In the genomic region with DNA sequence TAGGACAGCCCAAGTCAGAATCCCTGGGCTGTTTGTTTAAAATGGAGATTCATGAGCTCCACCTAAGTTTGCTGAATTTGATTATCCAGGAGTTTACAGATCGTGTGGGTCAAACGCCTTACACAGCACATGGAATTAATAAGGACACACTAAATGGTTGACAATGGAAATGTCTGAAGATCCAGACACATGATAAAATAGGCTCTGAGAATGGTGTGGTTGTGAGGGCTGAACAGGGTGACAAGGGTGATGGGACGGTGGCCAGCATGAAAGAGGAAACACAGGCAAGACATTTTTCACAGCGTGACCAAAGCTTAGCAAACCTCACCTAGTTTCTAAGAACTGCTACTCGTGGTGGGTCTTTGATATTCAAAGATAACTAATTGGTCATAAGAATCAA, we compare ENCODE assay signal across 13 cellular contexts. TPM values are rescaled to one million over a fixed set of nuclear protein-coding genes. Genes with fewer than 3 reads are reported as not detected.
"Had no signal": no experiment of that assay in that cellular context is flagged by ENCODE, and none has a peak within 500 bp of the region (broad histone marks: within the 10 kb centered on the region; RNA-seq: fewer than 3 reads in every experiment).

No MANE protein-coding gene starts in this region.

- H3K4me3 Mint-ChIP-seq: activated naive CD8-positive, alpha-beta T cell treated with anti-CD3 and anti-CD28 coated beads, Interleukin-2, amount 10 ng/mL, durations not matched to agents 7 days and 5 days; central memory CD8-positive, alpha-beta T cell had no signal

- H3K4me1 Mint-ChIP-seq: central memory CD8-positive, alpha-beta T cell had no signal

- H3K36me3 ChIP-seq: brain microvascular endothelial cell, sigmoid colon, uterus had no signal

- H3K27ac Mint-ChIP-seq: activated naive CD8-positive, alpha-beta T cell treated with anti-CD3 and anti-CD28 coated beads, Interleukin-2, amount 10 ng/mL, durations not matched to agents 7 days and 5 days had no signal

- H3K27me3 ChIP-seq: brain microvascular endothelial cell, hepatocyte, sigmoid colon, spleen, uterus had no signal

- H3K4me3 ChIP-seq: hepatocyte, sigmoid colon, spleen, uterus had no signal

- H3K9me3 ChIP-seq: sigmoid colon, uterus had no signal

- H3K4me1 ChIP-seq: sigmoid colon, uterus had no signal

- DNase-seq: activated CD4-positive, alpha-beta T cell treated with anti-CD3 and anti-CD28 coated beads, Interleukin-2, amount 50 U/mL, for 1 hour; activated naive CD4-positive, alpha-beta T cell; activated naive CD8-positive, alpha-beta T cell treated with anti-CD3 and anti-CD28 coated beads, Interleukin-2, amount 10 ng/mL, durations not matched to agents 7 days and 5 days; brain microvascular endothelial cell; effector memory CD4-positive, alpha-beta T cell; kidney glomerular epithelial cell; sigmoid colon; spleen; SW 1271; uterus had no signal

- H3K27me3 Mint-ChIP-seq: activated naive CD8-positive, alpha-beta T cell treated with anti-CD3 and anti-CD28 coated beads, Interleukin-2, amount 10 ng/mL, durations not matched to agents 7 days and 5 days had no signal

- H3K27ac ChIP-seq: brain microvascular endothelial cell, hepatocyte, sigmoid colon, uterus had no signal

- H3K9me3 Mint-ChIP-seq: central memory CD8-positive, alpha-beta T cell had no signal

RNA-seq across cellular contexts. Expression of a gene that starts 12.5 kb away (rescaled TPM):
- polyA plus RNA-seq: neural cell had no signal
